ENCODE assay signal across 1 cellular context in genomic region chr12:109052097-109052414, GRCh38.
TF ChIP-seq lines count a peak whose summit lies in the region.

No MANE protein-coding gene starts in this region.

TF ChIP-seq in H1, 55 proteins besides CTCF, POLR2A, EP300 and RAD21:
- TF ChIP-seq E2F6 (IDR thresholded peaks at IDR 0.05) (no peak), EGR1 (IDR thresholded peaks at IDR 0.05; ENCODE audit: borderline replicate concordance, low read depth, low read length) (no peak), NRF1 (IDR thresholded peaks at IDR 0.05; ENCODE audit: low read depth, low read length) (no peak), TCF12 (IDR thresholded peaks at IDR 0.05; ENCODE audit: low read depth, low read length) (no peak), SUZ12 (IDR thresholded peaks at IDR 0.05; ENCODE audit: low read length) (no peak), ATF2 (IDR thresholded peaks at IDR 0.05; ENCODE audit: low read length) (no peak), SAP30 (IDR thresholded peaks at IDR 0.05; ENCODE audit: insufficient read depth, insufficient replicate concordance, low read length) (no peak)
